Comparison of ENCODE assay signal across 8 cellular contexts in the genomic region with DNA sequence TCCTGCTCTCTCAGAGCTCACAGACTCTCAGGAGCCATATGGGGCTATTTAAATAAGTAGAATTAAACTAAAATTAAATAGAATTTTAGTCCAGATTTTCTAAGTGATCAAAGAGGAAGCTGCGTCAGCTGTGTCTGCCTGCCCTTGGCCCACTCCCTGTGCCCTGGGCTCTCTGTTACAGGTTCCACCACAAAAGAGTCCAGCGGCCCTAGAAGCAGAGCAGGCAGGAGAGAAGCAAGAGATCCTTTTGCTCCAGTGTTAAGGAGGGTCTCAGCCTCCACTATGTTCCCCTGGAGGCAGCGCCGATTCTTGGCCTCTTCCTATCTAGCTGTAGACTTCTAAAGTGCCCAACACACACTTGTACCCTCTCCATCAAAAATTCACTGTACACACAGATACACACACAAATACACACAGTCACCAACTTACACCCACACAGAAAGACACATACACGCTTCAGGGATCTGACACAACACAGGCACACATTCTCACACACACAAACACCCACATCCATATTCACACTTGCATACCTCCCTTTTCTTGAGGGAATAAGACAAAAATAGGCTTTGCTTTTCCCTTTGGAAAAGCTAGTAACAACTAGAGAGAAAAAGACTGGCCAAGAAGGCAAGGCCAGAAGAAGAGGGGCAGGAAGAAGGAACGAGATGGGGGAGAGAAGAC. TPM values are rescaled to one million over a fixed set of nuclear protein-coding genes. Genes with fewer than 3 reads are reported as not detected.
DNase-seq lines count a peak whose midpoint lies in the region; ATAC-seq and TF ChIP-seq lines count a peak whose summit lies in the region.
"Had no signal": no experiment of that assay in that cellular context is flagged by ENCODE, and none has a peak within 500 bp of the region (broad histone marks: within the 10 kb centered on the region; RNA-seq: fewer than 3 reads in every experiment).

No MANE protein-coding gene starts in this region.

- H3K27me3 ChIP-seq in gastroesophageal sphincter: peaks cover 3% of the 10 kb centered on the region
- H3K27me3 ChIP-seq: MG63 had no signal

- H3K4me3 ChIP-seq in gastroesophageal sphincter: no peak overlapping the region
- H3K4me3 ChIP-seq: MG63 had no signal

- H3K4me3 Mint-ChIP-seq in T-helper 2 cell treated with Interferon-gamma antibody and Interleukin-4, amounts not matched to agents 5 μg/mL and 100 μg/mL, for 36 hours: peak overlapping the region; percentile 76
- H3K4me3 Mint-ChIP-seq in stimulated activated memory B cell treated with anti-CD40 and anti-IgM and Interleukin-4, amounts not matched to agents 10 μg/mL and 1 μg/mL and 100 μg/mL, for 72 hours: peak overlapping the region; percentile 85

- H3K4me1 Mint-ChIP-seq in T-helper 2 cell treated with Interferon-gamma antibody and Interleukin-4, amounts not matched to agents 5 μg/mL and 100 μg/mL, for 36 hours (ENCODE audit: low read depth): peaks cover 51% of the 10 kb centered on the region
- peaks cover 65% of the 10 kb centered on the region for H3K4me1 Mint-ChIP-seq in stimulated activated memory B cell treated with anti-CD40 and anti-IgM and Interleukin-4, amounts not matched to agents 10 μg/mL and 1 μg/mL and 100 μg/mL, for 72 hours

- TF ChIP-seq EP300 in gastroesophageal sphincter (IDR thresholded peaks at IDR 0.05): no peak

- peak overlapping the region; percentile 85 for H3K27ac Mint-ChIP-seq in T-helper 2 cell treated with Interferon-gamma antibody and Interleukin-4, amounts not matched to agents 5 μg/mL and 100 μg/mL, for 36 hours
- H3K27ac Mint-ChIP-seq in stimulated activated memory B cell treated with anti-CD40 and anti-IgM and Interleukin-4, amounts not matched to agents 10 μg/mL and 1 μg/mL and 100 μg/mL, for 72 hours: peak overlapping the region; percentile 81

- H3K4me1 ChIP-seq in gastroesophageal sphincter: peaks cover 0 to 42% (median 13%) of the 10 kb centered on the region in 3 donors

- no peaks in the 10 kb centered on the region for H3K27me3 Mint-ChIP-seq in T-helper 2 cell treated with Interferon-gamma antibody and Interleukin-4, amounts not matched to agents 5 μg/mL and 100 μg/mL, for 36 hours (ENCODE audit: low read depth)
- no peaks in the 10 kb centered on the region for H3K27me3 Mint-ChIP-seq in stimulated activated memory B cell treated with anti-CD40 and anti-IgM and Interleukin-4, amounts not matched to agents 10 μg/mL and 1 μg/mL and 100 μg/mL, for 72 hours

- no peaks in the 10 kb centered on the region for H3K9me3 ChIP-seq in gastroesophageal sphincter
- H3K9me3 ChIP-seq: MG63 had no signal

- H3K36me3 Mint-ChIP-seq in T-helper 2 cell treated with Interferon-gamma antibody and Interleukin-4, amounts not matched to agents 5 μg/mL and 100 μg/mL, for 36 hours (ENCODE audit: low read depth): peaks cover 3% of the 10 kb centered on the region
- peaks cover 36% of the 10 kb centered on the region for H3K36me3 Mint-ChIP-seq in stimulated activated memory B cell treated with anti-CD40 and anti-IgM and Interleukin-4, amounts not matched to agents 10 μg/mL and 1 μg/mL and 100 μg/mL, for 72 hours

- 70% methylated on average over 6 of the region's 6 CpGs; no CpG with 5 or more reads in 1 of the 2 donors for WGBS in gastroesophageal sphincter (ENCODE audit: low coverage in 1 of 2), 2 donors

- TF ChIP-seq POLR2A in gastroesophageal sphincter (IDR thresholded peaks at IDR 0.05): no peak

- DNase-seq in T-helper 2 cell treated with Interferon-gamma antibody and Interleukin-4, amounts not matched to agents 5 μg/mL and 100 μg/mL, for 36 hours (ENCODE audit: low spot score): no peak
- DNase-seq: MG63 had no signal

- TF ChIP-seq CTCF in gastroesophageal sphincter (IDR thresholded peaks at IDR 0.05): no peak

- ATAC-seq in GM19395 (IDR thresholded peaks at IDR 0.05; ENCODE audit: unreplicated experiment) (peak; percentile 23), gastroesophageal sphincter (no peak), HG02852 (IDR thresholded peaks at IDR 0.05; ENCODE audit: unreplicated experiment) (no peak), HG03520 (IDR thresholded peaks at IDR 0.05; ENCODE audit: unreplicated experiment) (no peak), GM19452 (IDR thresholded peaks at IDR 0.05; ENCODE audit: unreplicated experiment) (no peak)
- ATAC-seq in stimulated activated memory B cell treated with anti-CD40 and anti-IgM and Interleukin-4, amounts not matched to agents 10 μg/mL and 1 μg/mL and 100 μg/mL, for 72 hours: no peak

- no peaks in the 10 kb centered on the region for H3K9me3 Mint-ChIP-seq in T-helper 2 cell treated with Interferon-gamma antibody and Interleukin-4, amounts not matched to agents 5 μg/mL and 100 μg/mL, for 36 hours
- H3K9me3 Mint-ChIP-seq in stimulated activated memory B cell treated with anti-CD40 and anti-IgM and Interleukin-4, amounts not matched to agents 10 μg/mL and 1 μg/mL and 100 μg/mL, for 72 hours: no peaks in the 10 kb centered on the region

- no peaks in the 10 kb centered on the region for H3K36me3 ChIP-seq in gastroesophageal sphincter
- H3K36me3 ChIP-seq: MG63 had no signal

- H3K27ac ChIP-seq in gastroesophageal sphincter: peak overlapping the region in 3 of 4 donors; percentile 46 to 74 (median 70)

RNA-seq across cellular contexts. Expression of a gene that starts 5.5 kb away (rescaled TPM):
- total RNA-seq in gastroesophageal sphincter: 100 to 1,000 TPM in 2 of 4 donors, 10 to 100 TPM in 2; 74.2 to 142 (median 97.9) TPM
